Comparison of ENCODE assay signal across 10 cellular contexts in the genomic region with DNA sequence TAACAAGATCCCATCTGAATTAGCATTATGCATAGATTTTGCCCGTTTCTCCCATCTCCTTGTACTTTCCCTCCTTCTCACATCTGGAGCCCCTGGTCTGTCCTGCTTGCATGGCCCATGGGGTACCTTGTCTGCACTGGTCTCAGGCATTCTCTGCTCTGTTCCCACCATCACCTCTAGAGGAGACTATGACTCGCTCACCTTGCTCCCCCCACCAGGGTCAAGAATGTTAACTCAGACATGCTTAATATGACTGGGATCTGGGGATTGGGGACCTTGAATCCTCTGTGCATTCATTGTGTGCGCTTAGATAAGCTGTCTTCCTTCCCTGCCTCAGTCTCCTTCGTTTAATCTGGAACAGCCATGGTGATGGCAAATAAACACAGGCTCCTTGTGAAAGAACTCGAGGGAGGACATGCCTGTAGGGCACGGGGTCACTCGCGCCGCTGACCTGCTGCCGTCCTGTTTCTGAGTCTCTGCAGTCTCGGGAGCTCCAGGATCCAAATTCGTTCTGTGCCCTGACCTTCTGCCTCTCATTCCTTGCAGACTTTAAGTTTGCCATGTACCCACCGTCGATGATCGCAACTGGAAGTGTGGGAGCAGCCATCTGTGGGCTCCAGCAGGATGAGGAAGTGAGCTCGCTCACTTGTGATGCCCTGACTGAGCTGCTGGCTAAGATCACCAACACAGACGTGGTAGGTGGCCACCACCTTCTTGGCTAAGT. TPM values are rescaled to one million over a fixed set of nuclear protein-coding genes. Genes with fewer than 3 reads are reported as not detected.
DNase-seq lines count a peak whose midpoint lies in the region; ATAC-seq and TF ChIP-seq lines count a peak whose summit lies in the region.
"Had no signal": no experiment of that assay in that cellular context is flagged by ENCODE, and none has a peak within 500 bp of the region (broad histone marks: within the 10 kb centered on the region; RNA-seq: fewer than 3 reads in every experiment).

No MANE protein-coding gene starts in this region.

- no peak overlapping the region for H3K27ac ChIP-seq in thoracic aorta
- H3K27ac ChIP-seq: SJCRH30 had no signal

- H3K4me1 ChIP-seq in thoracic aorta (ENCODE audit: control insufficient read depth in 1 of 2, low read depth in 2 of 2): peaks cover 17 to 64% of the 10 kb centered on the region in 2 donors

- DNase-seq in activated T-cell treated with anti-CD3 and anti-CD28 coated beads, Interleukin-2, amount 50 U/mL, for 4 hours: no peak
- no peak for DNase-seq in activated T-cell treated with anti-CD3 and anti-CD28 coated beads, Interleukin-2, amount 50 U/mL, for 1 hour
- DNase-seq in activated naive CD8-positive, alpha-beta T cell treated with anti-CD3 and anti-CD28 coated beads, Interleukin-2, amount 50 U/mL, for 24 hours: peak; percentile 6
- DNase-seq in medulla oblongata (ENCODE audit: extremely low spot score): peak; percentile 35
- no peak for DNase-seq in thoracic aorta (ENCODE audit: low spot score)
- DNase-seq in AML-193 (lab: John Stamatoyannopoulos, UW): no peak
- DNase-seq: NCI-H1436 had no signal

- peak in 1 of 2 donors; percentile 23 for ATAC-seq in activated T-cell treated with anti-CD3 and anti-CD28 coated beads, Interleukin-2, amount 50 U/mL, for 4 hours
- ATAC-seq in activated naive CD8-positive, alpha-beta T cell treated with anti-CD3 and anti-CD28 coated beads, Interleukin-2, amount 50 U/mL, for 24 hours: peak; percentile 38
- ATAC-seq in thoracic aorta (ENCODE audit: insufficient number of reproducible peaks, low FRiP score, low read depth) (no peak), esophagus mucosa (no peak), GM18868 (IDR thresholded peaks at IDR 0.05; ENCODE audit: unreplicated experiment) (no peak)

- peaks cover 51% of the 10 kb centered on the region for H3K36me3 ChIP-seq in thoracic aorta

- H3K9me3 Mint-ChIP-seq in activated T-cell treated with anti-CD3 and anti-CD28 coated beads, Interleukin-2, amount 50 U/mL, for 4 hours: no peaks in the 10 kb centered on the region
- H3K9me3 Mint-ChIP-seq in activated naive CD8-positive, alpha-beta T cell treated with anti-CD3 and anti-CD28 coated beads, Interleukin-2, amount 50 U/mL, for 24 hours: no peaks in the 10 kb centered on the region

- H3K36me3 Mint-ChIP-seq in activated T-cell treated with anti-CD3 and anti-CD28 coated beads, Interleukin-2, amount 50 U/mL, for 4 hours (ENCODE audit: insufficient read depth): peaks cover 81% of the 10 kb centered on the region
- H3K36me3 Mint-ChIP-seq in activated naive CD8-positive, alpha-beta T cell treated with anti-CD3 and anti-CD28 coated beads, Interleukin-2, amount 50 U/mL, for 24 hours (ENCODE audit: low read depth): peaks cover 88% of the 10 kb centered on the region

- H3K27me3 ChIP-seq in thoracic aorta (replicated peaks; ENCODE audit: insufficient read depth): no peaks in the 10 kb centered on the region
- H3K27me3 ChIP-seq: SJCRH30 had no signal

- peaks cover 86% of the 10 kb centered on the region for H3K4me1 Mint-ChIP-seq in activated T-cell treated with anti-CD3 and anti-CD28 coated beads, Interleukin-2, amount 50 U/mL, for 4 hours (ENCODE audit: low read depth)
- peaks cover 95% of the 10 kb centered on the region for H3K4me1 Mint-ChIP-seq in activated naive CD8-positive, alpha-beta T cell treated with anti-CD3 and anti-CD28 coated beads, Interleukin-2, amount 50 U/mL, for 24 hours

- H3K4me3 ChIP-seq in thoracic aorta: peak overlapping the region; percentile 24
- H3K4me3 ChIP-seq: SJCRH30 had no signal

- TF ChIP-seq CTCF in thoracic aorta (IDR thresholded peaks at IDR 0.05): no peak

- peak overlapping the region; percentile 44 for H3K4me3 Mint-ChIP-seq in activated T-cell treated with anti-CD3 and anti-CD28 coated beads, Interleukin-2, amount 50 U/mL, for 4 hours
- H3K4me3 Mint-ChIP-seq in activated naive CD8-positive, alpha-beta T cell treated with anti-CD3 and anti-CD28 coated beads, Interleukin-2, amount 50 U/mL, for 24 hours: peak overlapping the region; percentile 27

- peak overlapping the region; percentile 67 for H3K27ac Mint-ChIP-seq in activated naive CD8-positive, alpha-beta T cell treated with anti-CD3 and anti-CD28 coated beads, Interleukin-2, amount 50 U/mL, for 24 hours

- no peaks in the 10 kb centered on the region for H3K27me3 Mint-ChIP-seq in activated T-cell treated with anti-CD3 and anti-CD28 coated beads, Interleukin-2, amount 50 U/mL, for 4 hours (ENCODE audit: low read depth)
- no peaks in the 10 kb centered on the region for H3K27me3 Mint-ChIP-seq in activated naive CD8-positive, alpha-beta T cell treated with anti-CD3 and anti-CD28 coated beads, Interleukin-2, amount 50 U/mL, for 24 hours

- H3K9me3 ChIP-seq in thoracic aorta: no peaks in the 10 kb centered on the region
- H3K9me3 ChIP-seq: SJCRH30 had no signal

RNA-seq across cellular contexts. Expression of a gene that starts 14.9 kb away (rescaled TPM):
- 1,000 to 10,000 TPM in 1 of 3 donors, 100 to 1,000 TPM in 2; 867 to 1,094 (median 990) TPM for total RNA-seq in activated T-cell treated with anti-CD3 and anti-CD28 coated beads, Interleukin-2, amount 50 U/mL, for 4 hours
- 100 to 1,000 TPM; 108 to 153 TPM for total RNA-seq in thoracic aorta
- total RNA-seq in esophagus mucosa: 48.9 TPM

RNA-seq across cellular contexts. Expression of a gene that starts 32.6 kb away (rescaled TPM):
- total RNA-seq in activated T-cell treated with anti-CD3 and anti-CD28 coated beads, Interleukin-2, amount 50 U/mL, for 4 hours: 10 to 100 TPM; 12.3 to 21.3 (median 17.8) TPM
- 1 to 10 TPM; 4.1 to 9.5 TPM for total RNA-seq in thoracic aorta
- total RNA-seq in esophagus mucosa: 6.1 TPM

Comparison
In these comparisons a context has a peak if more than half of its experiments do, and no peak if none do; other contexts are left out.
1. DNase-seq: peak in activated naive CD8-positive, alpha-beta T cell treated with anti-CD3 and anti-CD28 coated beads, Interleukin-2, amount 50 U/mL, for 24 hours (single experiment) and medulla oblongata (single experiment); none in activated T-cell treated with anti-CD3 and anti-CD28 coated beads, Interleukin-2, amount 50 U/mL, for 4 hours (single experiment), activated T-cell treated with anti-CD3 and anti-CD28 coated beads, Interleukin-2, amount 50 U/mL, for 1 hour (single experiment), thoracic aorta (single experiment) and AML-193 (0 of 2).
2. RNA of a gene that starts 14.9 kb away (total RNA-seq): 867 to 1,094 TPM in activated T-cell treated with anti-CD3 and anti-CD28 coated beads, Interleukin-2, amount 50 U/mL, for 4 hours; 108 to 153 TPM in thoracic aorta and 48.9 TPM in esophagus mucosa (single experiment); every median in the first group is over 4 times any median in the second.